ENCODE assay signal across 8 cellular contexts in the genomic region with DNA sequence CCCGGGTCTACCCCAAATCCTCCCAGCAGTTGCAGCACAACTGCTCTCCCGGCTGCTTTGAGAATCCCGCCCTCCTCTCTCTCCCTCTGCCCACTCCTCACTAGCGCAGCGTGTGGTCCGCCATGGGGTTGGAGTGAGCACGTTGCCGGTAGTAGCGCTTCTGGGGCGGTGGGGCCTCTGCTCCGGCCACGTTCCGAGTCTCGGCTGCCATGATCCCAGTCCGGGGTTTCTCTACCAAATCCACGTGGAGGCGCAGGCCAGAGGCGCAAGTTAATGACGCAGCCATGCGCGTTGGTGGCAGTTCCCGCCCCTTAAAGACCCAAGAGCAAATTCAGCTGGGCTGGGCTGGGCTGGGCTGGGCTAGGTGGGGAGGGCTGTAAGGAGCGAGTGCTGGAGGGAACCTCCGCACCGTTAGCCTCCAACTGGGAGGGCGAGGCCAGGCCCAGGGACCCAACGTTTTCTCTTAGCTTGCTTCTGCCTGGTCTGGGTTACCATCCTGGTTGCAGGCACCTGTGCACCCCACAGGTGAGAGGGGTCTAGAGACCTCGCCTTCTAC. TPM values are rescaled to one million over a fixed set of nuclear protein-coding genes. Genes with fewer than 3 reads are reported as not detected.
DNase-seq lines count a peak whose midpoint lies in the region; ATAC-seq and TF ChIP-seq lines count a peak whose summit lies in the region.

TSS of gene METTL1 (minus strand) at position 233 of the 556 bp plus-strand sequence. CDS start at position 211, 22 bp downstream.

- H3K4me3 ChIP-seq in colonic mucosa, result peak within 1 kb of the TSS; percentile 80

- TF ChIP-seq CTCF in colonic mucosa (IDR thresholded peaks at IDR 0.05), result no peak

- H3K27me3 ChIP-seq in colonic mucosa, result peaks cover 1% of the 10 kb centered on the region

- peak within 1 kb of the TSS; percentile 85 to 94 for H3K9ac ChIP-seq in colonic mucosa (ENCODE audit: low read depth in 2 of 2, low read length in 2 of 2)

- ATAC-seq in HG03432 (IDR thresholded peaks at IDR 0.05; ENCODE audit: unreplicated experiment), result peak; percentile 87
- peak; percentile 94 for ATAC-seq in left colon

- H3K9me3 ChIP-seq in colonic mucosa, result no peaks in the 10 kb centered on the region

- DNase-seq in AML-193 (lab: John Stamatoyannopoulos, UW), result peak; percentile 85 to 86
- DNase-seq in NCI-H510A (lab: John Stamatoyannopoulos, UW), result peak; percentile 99
- DNase-seq in activated CD4-positive, alpha-beta T cell treated with anti-CD3 and anti-CD28 coated beads for 48 hours, result peak; percentile 96
- peak; percentile 97 for DNase-seq in colonic mucosa
- peak; percentile 94 to 96 for DNase-seq in left colon
- peak; percentile 96 for DNase-seq in stimulated activated CD4-positive, alpha-beta T cell treated with anti-CD3 and anti-CD28 coated beads, Interleukin-1b, Interleukin-23, amount 100 ng/mL, for 48 hours

- peaks cover 4% of the 10 kb centered on the region for H3K4me1 ChIP-seq in colonic mucosa

- intact Hi-C loops in colonic mucosa (cut with DNase I) (no loop called here), left colon (cut with DNase I, micrococcal nuclease) (no loop called here)

- H3K27ac ChIP-seq in colonic mucosa, result peak within 1 kb of the TSS; percentile 95

- H3K36me3 ChIP-seq in colonic mucosa, result no peaks in the 10 kb centered on the region

- peak; percentile 76 for TF ChIP-seq POLR2A in GM19099 (IDR thresholded peaks at IDR 0.05; ENCODE audit: extremely low read depth, insufficient read length, low read depth)

RNA-seq across cellular contexts. Expression of gene METTL1, which starts in this region (rescaled TPM):
- total RNA-seq in colonic mucosa, result 10 to 100 TPM in 1 of 2 donors, 1 to 10 TPM in 1; 7.1 to 18.9 TPM
- total RNA-seq in left colon, result 10 to 100 TPM in 1 of 2 donors, 1 to 10 TPM in 1; 9.3 to 11.6 TPM

Comparison
In these comparisons a context has a peak if more than half of its experiments do, and no peak if none do; other contexts are left out.
1. Peak in every context shown above with its lines: DNase-seq, ATAC-seq, H3K4me3 ChIP-seq and H3K27ac ChIP-seq.